Comparison of ENCODE assay signal across 9 cellular contexts in the genomic region with DNA sequence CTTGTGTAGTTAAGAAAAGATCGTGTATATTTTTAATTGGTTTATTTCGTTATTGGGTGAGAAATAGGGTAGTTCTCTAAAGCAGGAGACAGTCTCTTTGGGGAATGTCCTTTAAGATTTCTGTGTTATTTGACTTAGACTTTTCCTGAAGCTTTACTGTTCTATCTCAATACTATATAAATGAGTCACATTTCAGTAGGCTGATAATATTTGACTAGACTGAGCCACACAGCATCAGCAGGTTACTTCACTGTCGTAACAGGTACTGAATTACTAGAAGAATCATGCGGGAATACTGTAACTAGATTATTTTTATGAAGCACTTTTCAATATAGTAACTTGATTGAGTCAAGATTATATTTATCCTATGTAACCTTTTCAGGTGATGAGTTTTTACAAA. TPM values are rescaled to one million over a fixed set of nuclear protein-coding genes. Genes with fewer than 3 reads are reported as not detected.
DNase-seq lines count a peak whose midpoint lies in the region; ATAC-seq, FAIRE-seq and TF ChIP-seq lines count a peak whose summit lies in the region.
"Had no signal": no experiment of that assay in that cellular context is flagged by ENCODE, and none has a peak within 500 bp of the region (broad histone marks: within the 10 kb centered on the region; RNA-seq: fewer than 3 reads in every experiment).

No MANE protein-coding gene starts in this region.

- no peaks in the 10 kb centered on the region for H3K9me3 Mint-ChIP-seq in activated naive CD4-positive, alpha-beta T cell treated with anti-CD3 and anti-CD28 coated beads for 36 hours
- no peaks in the 10 kb centered on the region for H3K9me3 Mint-ChIP-seq in activated B cell treated with CpG ODN at 0.5 μM for 24 hours

- peak; percentile 95 for FAIRE-seq in islet of Langerhans (lab: Jason Lieb, UNC)

- H3K27me3 Mint-ChIP-seq in activated naive CD4-positive, alpha-beta T cell treated with anti-CD3 and anti-CD28 coated beads for 36 hours (ENCODE audit: low read depth): no peaks in the 10 kb centered on the region
- H3K27me3 Mint-ChIP-seq in activated B cell treated with CpG ODN at 0.5 μM for 24 hours: no peaks in the 10 kb centered on the region

- no peak for ATAC-seq in activated B cell treated with CpG ODN at 0.5 μM for 24 hours (ENCODE audit: low read depth)

- peaks cover 0 to 22% (median 2%) of the 10 kb centered on the region in 4 donors for H3K4me1 ChIP-seq in tibial artery

- no peaks in the 10 kb centered on the region for H3K36me3 ChIP-seq in tibial artery

- peak overlapping the region; percentile 81 for H3K4me3 Mint-ChIP-seq in activated naive CD4-positive, alpha-beta T cell treated with anti-CD3 and anti-CD28 coated beads for 36 hours
- H3K4me3 Mint-ChIP-seq in activated B cell treated with CpG ODN at 0.5 μM for 24 hours: peak overlapping the region; percentile 85

- H3K27me3 ChIP-seq in tibial artery: no peaks in the 10 kb centered on the region

- DNase-seq in activated naive CD4-positive, alpha-beta T cell treated with anti-CD3 and anti-CD28 coated beads for 36 hours: peak; percentile 28
- no peak for DNase-seq in activated naive CD4-positive, alpha-beta T cell (lab: John Stamatoyannopoulos, UW)
- DNase-seq in activated B cell treated with CpG ODN at 0.5 μM for 24 hours: no peak
- DNase-seq in tibial artery: no peak
- no peak for DNase-seq in middle frontal gyrus (ENCODE audit: extremely low spot score, low spot score)
- DNase-seq in NCI-H446 treated with DMSO at 0.1 percent for 48 hours (lab: John Stamatoyannopoulos, UW): no peak
- no peak for DNase-seq in stimulated activated naive CD4-positive, alpha-beta T cell treated with Interleukin-2 at 50 U/mL for 16 hours (lab: John Stamatoyannopoulos, UW)
- DNase-seq: NCI-H510A treated with DMSO at 0.1 percent for 48 hours had no signal

- intact Hi-C loops in activated naive CD4-positive, alpha-beta T cell treated with anti-CD3 and anti-CD28 coated beads for 36 hours (cut with micrococcal nuclease): loop anchor here (1.0 to 5.0 kb wide), 3 partner anchors 16 to 872 kb away; partner anchors contain the start of genes LMBRD1 and OGFRL1
- intact Hi-C loops in activated B cell treated with CpG ODN at 0.5 μM for 24 hours (cut with micrococcal nuclease) (loop anchor here (2.0 to 5.0 kb wide), 2 partner anchors 872 to 1714 kb away; partner anchors contain the start of gene LMBRD1), tibial artery (cut with DNase I; ENCODE audit: low total_unique reads) (loop anchor here (5.0 kb wide), 1 partner anchor 257 kb away; the partner anchor contains the start of gene FAM135A)

- H3K27ac Mint-ChIP-seq in activated naive CD4-positive, alpha-beta T cell treated with anti-CD3 and anti-CD28 coated beads for 36 hours: no peak overlapping the region
- no peak overlapping the region for H3K27ac Mint-ChIP-seq in activated B cell treated with CpG ODN at 0.5 μM for 24 hours

- POLR2A ChIA-PET in activated B cell treated with CpG ODN at 0.5 μM for 24 hours (lab: Charles Lee): interaction anchor here (0.7 to 3.2 kb wide), 4 partner anchors 84 to 286 kb away, joined by 3 to 21 read pairs (median 12); partner anchors contain the start of genes FAM135A and SDHAF4

- peaks cover 63% of the 10 kb centered on the region for H3K4me1 Mint-ChIP-seq in activated naive CD4-positive, alpha-beta T cell treated with anti-CD3 and anti-CD28 coated beads for 36 hours (ENCODE audit: low read depth)
- peaks cover 45% of the 10 kb centered on the region for H3K4me1 Mint-ChIP-seq in activated B cell treated with CpG ODN at 0.5 μM for 24 hours

- H3K27ac ChIP-seq in tibial artery: peak overlapping the region in 1 of 2 donors; percentile 96

- CTCF ChIA-PET in activated naive CD4-positive, alpha-beta T cell treated with anti-CD3 and anti-CD28 coated beads for 36 hours (lab: Charles Lee): interaction anchor here (0.8 to 2.1 kb wide), 3 partner anchors 16 to 299 kb away, joined by 4 to 13 read pairs (median 4); no protein-coding TSS in a partner anchor
- CTCF ChIA-PET in activated B cell treated with CpG ODN at 0.5 μM for 24 hours (lab: Charles Lee): interaction anchor here (1.4 to 3.5 kb wide), 2 partner anchors 15 to 18 kb away, joined by 7 to 18 read pairs; no protein-coding TSS in a partner anchor

- TF ChIP-seq CTCF in activated B cell treated with CpG ODN at 0.5 μM for 24 hours (IDR thresholded peaks at IDR 0.05) (no peak), tibial artery (IDR thresholded peaks at IDR 0.05) (no peak)

- H3K9me3 ChIP-seq in tibial artery: no peaks in the 10 kb centered on the region

- peak overlapping the region; percentile 93 to 95 for H3K4me3 ChIP-seq in tibial artery

- no peaks in the 10 kb centered on the region for H3K36me3 Mint-ChIP-seq in activated naive CD4-positive, alpha-beta T cell treated with anti-CD3 and anti-CD28 coated beads for 36 hours (ENCODE audit: low read depth)
- no peaks in the 10 kb centered on the region for H3K36me3 Mint-ChIP-seq in activated B cell treated with CpG ODN at 0.5 μM for 24 hours (ENCODE audit: low read depth)

RNA-seq across cellular contexts. Expression of gene SMAP1, which starts 1.4 kb away (rescaled TPM):
- total RNA-seq in activated naive CD4-positive, alpha-beta T cell treated with anti-CD3 and anti-CD28 coated beads for 36 hours: 10 to 100 TPM; 15.8 to 16.1 TPM
- 20.7 and 21.6 TPM in 2 replicates for total RNA-seq in activated B cell treated with CpG ODN at 0.5 μM for 24 hours
